ENCODE assay signal across 9 cellular contexts in the genomic region with DNA sequence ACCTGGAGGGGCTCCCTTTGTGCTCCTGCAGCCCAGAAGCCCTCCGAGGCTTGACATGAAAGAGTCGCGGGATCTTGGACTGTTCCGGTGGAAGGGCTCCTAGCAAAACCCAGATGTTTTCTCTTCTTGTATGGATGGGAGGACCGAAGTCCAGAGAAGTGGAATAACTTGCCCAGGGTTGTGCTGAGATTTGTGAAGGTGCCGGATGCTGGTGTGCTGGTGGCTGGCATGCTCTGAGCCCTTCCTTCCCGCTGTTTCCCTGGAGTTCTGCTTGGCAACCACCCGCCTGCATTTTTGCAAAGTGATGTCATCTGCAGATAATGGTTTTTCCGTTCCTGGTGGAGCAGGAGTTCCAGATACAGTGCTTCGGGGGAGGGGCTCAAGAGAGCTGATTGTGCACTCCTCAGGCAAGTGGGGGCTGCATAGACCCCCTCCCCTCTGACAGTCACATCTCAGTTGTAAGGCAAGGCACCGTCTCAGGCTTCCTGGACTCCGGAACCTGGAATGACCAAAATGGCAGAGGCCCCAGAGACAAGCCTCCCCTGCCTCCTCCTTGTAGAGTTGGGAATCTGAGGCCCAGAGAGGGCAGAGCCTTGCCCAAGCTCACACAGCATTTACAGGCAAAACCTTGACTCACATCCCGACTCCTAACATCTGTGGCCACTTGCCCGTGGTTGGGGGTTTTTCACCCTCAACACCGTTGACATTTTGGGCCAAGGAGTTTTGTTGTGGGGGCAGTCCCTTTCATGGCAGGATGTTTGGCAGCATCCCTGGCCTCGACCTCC.
A peak's percentile ranks its signal among the peaks of the same experiment; 100 is the strongest.
DNase-seq lines count a peak whose midpoint lies in the region; ATAC-seq and TF ChIP-seq lines count a peak whose summit lies in the region.
"Had no signal": no experiment of that assay in that cellular context is flagged by ENCODE, and none has a peak within 500 bp of the region (broad histone marks: within the 10 kb centered on the region; RNA-seq: fewer than 3 reads in every experiment).

No MANE protein-coding gene starts in this region.

- H3K9me3 Mint-ChIP-seq in activated T-cell treated with anti-CD3 and anti-CD28 coated beads, Interleukin-2, amount 50 U/mL, for 72 hours: no peaks in the 10 kb centered on the region
- H3K9me3 Mint-ChIP-seq: memory B cell had no signal

- H3K27me3 Mint-ChIP-seq in activated T-cell treated with anti-CD3 and anti-CD28 coated beads, Interleukin-2, amount 50 U/mL, for 72 hours (ENCODE audit: low read depth): no peaks in the 10 kb centered on the region
- H3K27me3 Mint-ChIP-seq: memory B cell had no signal

- peak overlapping the region; percentile 30 for H3K4me3 ChIP-seq in HFF-Myc (replicated peaks; ENCODE audit: low read depth, low read length)

- TF ChIP-seq CTCF in AG09319 (IDR thresholded peaks at IDR 0.05; ENCODE audit: low read depth, low read length) (no peak), HFF-Myc (IDR thresholded peaks at IDR 0.05; ENCODE audit: low read depth, low read length, missing control alignments) (no peak)

- peaks cover 0 to 2% of the 10 kb centered on the region in 2 donors for H3K36me3 Mint-ChIP-seq in activated T-cell treated with anti-CD3 and anti-CD28 coated beads, Interleukin-2, amount 50 U/mL, for 72 hours (ENCODE audit: insufficient read depth in 2 of 2)
- H3K36me3 Mint-ChIP-seq: memory B cell had no signal

- DNase-seq in AG09319 (ENCODE audit: extremely low read depth, low read depth) (peak; percentile 77), HFF-Myc (ENCODE audit: extremely low read depth, low read depth) (peak; percentile 93), head of caudate nucleus (peak in 32 of 42 donors; percentile 12 to 73 (median 38)), pulmonary artery endothelial cell (ENCODE audit: low read depth, low spot score) (peak; percentile 96), cerebellar nuclear complex (lab: John Stamatoyannopoulos, UW) (no peak)
- peak; percentile 49 to 68 for DNase-seq in activated T-cell treated with anti-CD3 and anti-CD28 coated beads, Interleukin-2, amount 50 U/mL, for 72 hours

- peaks cover 92% of the 10 kb centered on the region for H3K4me1 Mint-ChIP-seq in activated T-cell treated with anti-CD3 and anti-CD28 coated beads, Interleukin-2, amount 50 U/mL, for 72 hours (ENCODE audit: low read depth)

- ATAC-seq in activated T-cell treated with anti-CD3 and anti-CD28 coated beads, Interleukin-2, amount 50 U/mL, for 72 hours (replicated peaks in 1 of 2): peak; percentile 11 to 14
- no peak for ATAC-seq in GM19035 (IDR thresholded peaks at IDR 0.05; ENCODE audit: unreplicated experiment)
- no peak for ATAC-seq in GM21423 (IDR thresholded peaks at IDR 0.05; ENCODE audit: unreplicated experiment)

- no peak overlapping the region for H3K27ac Mint-ChIP-seq in activated T-cell treated with anti-CD3 and anti-CD28 coated beads, Interleukin-2, amount 50 U/mL, for 72 hours

- H3K4me3 Mint-ChIP-seq in activated T-cell treated with anti-CD3 and anti-CD28 coated beads, Interleukin-2, amount 50 U/mL, for 72 hours: peak overlapping the region; percentile 64 to 65
- H3K4me3 Mint-ChIP-seq: memory B cell had no signal

- intact Hi-C loops in head of caudate nucleus (cut with DNase I): no loop called here

Comparison
In these comparisons a context has a peak if more than half of its experiments do, and no peak if none do; other contexts are left out.
1. DNase-seq: peak in AG09319 (single experiment), HFF-Myc (single experiment), activated T-cell treated with anti-CD3 and anti-CD28 coated beads, Interleukin-2, amount 50 U/mL, for 72 hours (2 of 2), head of caudate nucleus (32 of 42) and pulmonary artery endothelial cell (single experiment); none in cerebellar nuclear complex (0 of 2).
2. ATAC-seq: peak in activated T-cell treated with anti-CD3 and anti-CD28 coated beads, Interleukin-2, amount 50 U/mL, for 72 hours (2 of 2); none in GM19035 (single experiment) and GM21423 (single experiment).